In genomic region chr15:75230524-75231371, GRCh38 we compare ENCODE assay signal across 1 cellular context.
A peak's percentile ranks its signal among the peaks of the same experiment; 100 is the strongest.
TF ChIP-seq lines count a peak whose summit lies in the region.

No MANE protein-coding gene starts in this region.

TF ChIP-seq in GM12878, 131 proteins besides CTCF, POLR2A, EP300 and RAD21:
- TF ChIP-seq SRF (IDR thresholded peaks at IDR 0.05; ENCODE audit: low read depth in 2 of 2, low read length in 2 of 2) (peak in 1 of 2 experiments; percentile 40; a peak in 1 of 4 replicates), SUZ12 (IDR thresholded peaks at IDR 0.05; ENCODE audit: unreplicated experiment) (no peak)
